ENCODE assay signal across 15 cellular contexts in the genomic region with DNA sequence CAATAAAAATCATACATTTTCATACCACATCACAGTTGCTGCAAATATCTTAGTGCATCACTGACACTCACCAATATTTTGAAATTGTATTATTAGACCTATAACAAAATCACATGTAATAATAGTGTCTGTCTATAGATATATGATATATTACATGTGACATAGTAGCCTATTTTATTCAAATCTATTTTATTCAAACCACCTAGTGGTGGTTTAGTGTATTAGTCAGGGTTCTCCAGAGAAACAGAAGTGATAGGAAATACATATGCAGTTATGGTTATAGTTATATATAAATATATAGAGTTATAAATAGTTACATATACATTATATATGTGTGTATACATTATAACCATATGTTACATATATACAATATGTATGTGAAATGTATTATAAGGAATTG.
DNase-seq lines count a peak whose midpoint lies in the region; ATAC-seq and TF ChIP-seq lines count a peak whose summit lies in the region.
"Had no signal": no experiment of that assay in that cellular context is flagged by ENCODE, and none has a peak within 500 bp of the region (broad histone marks: within the 10 kb centered on the region; RNA-seq: fewer than 3 reads in every experiment).

No MANE protein-coding gene starts in this region.

- no peaks in the 10 kb centered on the region for H3K9me2 ChIP-seq in SK-N-SH

- H3K4me3 ChIP-seq in SK-N-SH (ENCODE audit: low read depth in 2 of 2, low read length in 1 of 2) (no peak overlapping the region; a peak in 1 of 4 replicates), LNCaP clone FGC (ENCODE audit: low read depth, low read length) (no peak overlapping the region), colonic mucosa (no peak overlapping the region), retinal pigment epithelial cell (ENCODE audit: low read length) (no peak overlapping the region), left lung (no peak overlapping the region)
- H3K4me3 ChIP-seq: ascending aorta, ovary had no signal

- H3F3A ChIP-seq in SK-N-SH (replicated peaks; ENCODE audit: insufficient read depth), result no peaks in the 10 kb centered on the region

- H3K36me3 Mint-ChIP-seq in activated CD4-positive, alpha-beta T cell treated with anti-CD3 and anti-CD28 coated beads, Interleukin-2, amount 10 ng/mL, durations not matched to agents 24 days and 14 days (ENCODE audit: low read depth), result no peaks in the 10 kb centered on the region

- CTCF ChIA-PET in SK-N-SH (lab: Yijun Ruan, JAX), result interaction anchor here (1.5 kb wide), 1 partner anchor 9 kb away, joined by 3 read pairs; no protein-coding TSS in a partner anchor

- POLR2A ChIA-PET in SK-N-SH (lab: Yijun Ruan, JAX), result no interaction called here

- H3K27ac Mint-ChIP-seq in activated CD4-positive, alpha-beta T cell treated with anti-CD3 and anti-CD28 coated beads, Interleukin-2, amount 10 ng/mL, durations not matched to agents 24 days and 14 days, result no peak overlapping the region
- H3K27ac Mint-ChIP-seq: activated T-helper 1 cell treated with anti-CD3 and anti-CD28 coated beads, Interleukin-12 subunit alpha, Interleukin-12 subunit beta, Interleukin-2, Interleukin-4 antibody, amounts not matched to agents 30 ng/mL and 10 ng/mL and 1 ng/mL, durations not matched to agents 14 hours and 24 hours and 36 hours had no signal

- no peaks in the 10 kb centered on the region for H3K27me3 Mint-ChIP-seq in activated CD4-positive, alpha-beta T cell treated with anti-CD3 and anti-CD28 coated beads, Interleukin-2, amount 10 ng/mL, durations not matched to agents 24 days and 14 days

- DNase-seq in SK-N-SH (no peak), LNCaP clone FGC (ENCODE audit: low read depth) (no peak), colonic mucosa (no peak), retinal pigment epithelial cell (ENCODE audit: low read depth) (no peak), NCI-H226 (no peak), left lung (no peak)
- no peak for DNase-seq in activated CD4-positive, alpha-beta T cell treated with anti-CD3 and anti-CD28 coated beads, Interleukin-2, amount 10 ng/mL, durations not matched to agents 24 days and 14 days
- DNase-seq: effector CD4-positive, alpha-beta T cell; MM.1S; NCI-H2107; ovary; T-helper 1 cell had no signal

- H3K36me3 ChIP-seq in SK-N-SH (replicated peaks in 1 of 2; ENCODE audit: control insufficient read depth in 1 of 2, insufficient read depth in 2 of 2, low read length in 1 of 2) (no peaks in the 10 kb centered on the region), colonic mucosa (no peaks in the 10 kb centered on the region), left lung (no peaks in the 10 kb centered on the region)
- H3K36me3 ChIP-seq: ascending aorta, ovary had no signal

- H3K27ac ChIP-seq in SK-N-SH (ENCODE audit: low read depth in 2 of 2, low read length in 1 of 2), result no peak overlapping the region
- H3K27ac ChIP-seq in colonic mucosa, result no peak overlapping the region
- no peak overlapping the region for H3K27ac ChIP-seq in left lung
- H3K27ac ChIP-seq: ascending aorta, ovary had no signal

- TF ChIP-seq CTCF in SK-N-SH (IDR thresholded peaks at IDR 0.05), result peak; percentile 36
- 0 out of 2 replicates have a peak, but pooled peaks have one; percentile 3 for TF ChIP-seq CTCF in LNCaP clone FGC (IDR thresholded peaks at IDR 0.05; ENCODE audit: control insufficient read depth, extremely low read depth, insufficient read depth)
- TF ChIP-seq CTCF in colonic mucosa (IDR thresholded peaks at IDR 0.05), result peak; percentile 31
- TF ChIP-seq CTCF in retinal pigment epithelial cell (conservative IDR thresholded peaks at IDR 0.05; ENCODE audit: low read depth, low read length), result peak; percentile 30
- TF ChIP-seq CTCF in left lung (IDR thresholded peaks at IDR 0.05), result no peak

- no peak overlapping the region for H3K9ac ChIP-seq in SK-N-SH
- no peak overlapping the region for H3K9ac ChIP-seq in colonic mucosa (ENCODE audit: low read depth in 2 of 2, low read length in 2 of 2)

- H3K27me3 ChIP-seq in SK-N-SH (ENCODE audit: insufficient read depth) (no peaks in the 10 kb centered on the region), colonic mucosa (no peaks in the 10 kb centered on the region), left lung (no peaks in the 10 kb centered on the region)
- H3K27me3 ChIP-seq: ascending aorta, ovary had no signal

- H2AFZ ChIP-seq in SK-N-SH (ENCODE audit: low read depth), result no peak overlapping the region

- no peaks in the 10 kb centered on the region for H3K4me1 Mint-ChIP-seq in activated CD4-positive, alpha-beta T cell treated with anti-CD3 and anti-CD28 coated beads, Interleukin-2, amount 10 ng/mL, durations not matched to agents 24 days and 14 days

- H4K20me1 ChIP-seq in SK-N-SH (ENCODE audit: insufficient read depth), result no peaks in the 10 kb centered on the region

- peaks cover 0 to 3% of the 10 kb centered on the region in 2 experiments; a peak in 1 of 4 replicates for H3K4me1 ChIP-seq in SK-N-SH (ENCODE audit: control insufficient read depth in 1 of 2, insufficient read depth in 2 of 2, low read depth in 1 of 2, low read length in 1 of 2)
- H3K4me1 ChIP-seq in colonic mucosa, result no peaks in the 10 kb centered on the region
- H3K4me1 ChIP-seq in left lung, result no peaks in the 10 kb centered on the region
- H3K4me1 ChIP-seq: ascending aorta had no signal

- intact Hi-C loops in colonic mucosa (cut with DNase I), result no loop called here
- intact Hi-C loops in activated CD4-positive, alpha-beta T cell treated with anti-CD3 and anti-CD28 coated beads, Interleukin-2, amount 10 ng/mL, durations not matched to agents 24 days and 14 days (cut with micrococcal nuclease), result no loop called here
- intact Hi-C loops in left lung (cut with DNase I), result no loop called here

- no peak for ATAC-seq in SK-N-SH treated with all-trans-retinoic acid at 6 μM for 48 hours
- no peak for ATAC-seq in left lung

- no peak for TF ChIP-seq EP300 in SK-N-SH (IDR thresholded peaks at IDR 0.05; ENCODE audit: borderline replicate concordance in 1 of 2, low read depth in 1 of 2, low read length in 1 of 2)

- H3K9me3 Mint-ChIP-seq in activated CD4-positive, alpha-beta T cell treated with anti-CD3 and anti-CD28 coated beads, Interleukin-2, amount 10 ng/mL, durations not matched to agents 24 days and 14 days, result no peaks in the 10 kb centered on the region
- H3K9me3 Mint-ChIP-seq: activated T-helper 1 cell treated with anti-CD3 and anti-CD28 coated beads, Interleukin-12 subunit alpha, Interleukin-12 subunit beta, Interleukin-2, Interleukin-4 antibody, amounts not matched to agents 30 ng/mL and 10 ng/mL and 1 ng/mL, durations not matched to agents 14 hours and 24 hours and 36 hours had no signal

- no peaks in the 10 kb centered on the region for H3K79me2 ChIP-seq in SK-N-SH (ENCODE audit: insufficient read depth)

- no peak overlapping the region for H3K4me2 ChIP-seq in SK-N-SH

- no peaks in the 10 kb centered on the region for H3K9me3 ChIP-seq in SK-N-SH
- no peaks in the 10 kb centered on the region for H3K9me3 ChIP-seq in colonic mucosa
- H3K9me3 ChIP-seq in left lung, result no peaks in the 10 kb centered on the region
- H3K9me3 ChIP-seq: ovary had no signal

- TF ChIP-seq RAD21 in SK-N-SH (IDR thresholded peaks at IDR 0.05; ENCODE audit: low read length), result no peak

- no peak overlapping the region for H3K4me3 Mint-ChIP-seq in activated CD4-positive, alpha-beta T cell treated with anti-CD3 and anti-CD28 coated beads, Interleukin-2, amount 10 ng/mL, durations not matched to agents 24 days and 14 days
- H3K4me3 Mint-ChIP-seq: activated T-helper 1 cell treated with anti-CD3 and anti-CD28 coated beads, Interleukin-12 subunit alpha, Interleukin-12 subunit beta, Interleukin-2, Interleukin-4 antibody, amounts not matched to agents 30 ng/mL and 10 ng/mL and 1 ng/mL, durations not matched to agents 14 hours and 24 hours and 36 hours had no signal

TF ChIP-seq in SK-N-SH, 30 proteins besides CTCF, POLR2A, EP300 and RAD21:
- TF ChIP-seq POLR2AphosphoS5 (IDR thresholded peaks at IDR 0.05; ENCODE audit: low read depth, low read length), result no peak
- no peak for TF ChIP-seq GATA2 (CRISPR knock-in tag; IDR thresholded peaks at IDR 0.05)
- no peak for TF ChIP-seq SMC3 (IDR thresholded peaks at IDR 0.05; ENCODE audit: low read depth, low read length)
- TF ChIP-seq RCOR1 (IDR thresholded peaks at IDR 0.05; ENCODE audit: low read length), result no peak
- no peak for TF ChIP-seq FOXM1 (IDR thresholded peaks at IDR 0.05; ENCODE audit: low read depth)
- no peak for TF ChIP-seq SIN3A (IDR thresholded peaks at IDR 0.05; ENCODE audit: borderline replicate concordance, low read depth, low read length)
- no peak for TF ChIP-seq EZH2phosphoT487 (IDR thresholded peaks at IDR 0.05; ENCODE audit: borderline replicate concordance, low read depth)
- no peak for TF ChIP-seq TEAD4 (IDR thresholded peaks at IDR 0.05; ENCODE audit: borderline replicate concordance, insufficient read depth)
- TF ChIP-seq JUND (IDR thresholded peaks at IDR 0.05), result no peak

TF ChIP-seq in SK-N-SH treated with all-trans-retinoic acid at 6 μM for 48 hours, 23 proteins besides CTCF, POLR2A, EP300 and RAD21 (continues in another document):
- TF ChIP-seq ARNTL (CRISPR knock-in tag; IDR thresholded peaks at IDR 0.05; ENCODE audit: borderline replicate concordance, low read depth) (no peak), ZFP3 (CRISPR knock-in tag; IDR thresholded peaks at IDR 0.05) (no peak), ZC3H10 (CRISPR knock-in tag; IDR thresholded peaks at IDR 0.05) (no peak), BACH2 (CRISPR knock-in tag; IDR thresholded peaks at IDR 0.05; ENCODE audit: borderline replicate concordance) (no peak), POU6F1 (CRISPR knock-in tag; IDR thresholded peaks at IDR 0.05; ENCODE audit: borderline replicate concordance, low read depth) (no peak), ESRRG (CRISPR knock-in tag; IDR thresholded peaks at IDR 0.05) (no peak)

Comparison
In these comparisons a context has a peak if more than half of its experiments do, and no peak if none do; other contexts are left out.
1. CTCF ChIP-seq: peak in SK-N-SH (single experiment), LNCaP clone FGC (single experiment), colonic mucosa (single experiment) and retinal pigment epithelial cell (single experiment); none in left lung (0 of 2).